Comparison of ENCODE assay signal across 23 cellular contexts in the genomic region with DNA sequence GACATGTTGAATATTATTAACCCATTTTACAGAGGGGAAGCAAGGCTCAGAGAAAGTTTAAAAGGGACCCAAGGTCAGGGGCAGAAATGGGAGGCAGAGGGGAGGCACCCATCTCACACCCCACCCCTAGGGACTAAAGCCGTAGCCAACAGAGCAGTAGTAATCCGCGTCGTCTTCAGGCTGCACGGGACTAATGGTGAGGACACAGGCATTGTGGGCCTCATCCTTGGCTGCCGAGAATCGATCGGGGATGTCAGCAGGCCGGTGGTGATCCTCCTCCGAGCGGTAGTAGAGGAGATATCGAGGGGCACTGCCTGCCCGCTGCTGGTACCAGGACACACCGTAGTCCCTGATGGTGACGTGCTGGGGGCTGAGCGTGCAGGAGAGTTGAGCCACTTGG. TPM values are rescaled to one million over a fixed set of nuclear protein-coding genes. Genes with fewer than 3 reads are reported as not detected.
DNase-seq lines count a peak whose midpoint lies in the region; ATAC-seq, FAIRE-seq and TF ChIP-seq lines count a peak whose summit lies in the region.
"Had no signal": no experiment of that assay in that cellular context is flagged by ENCODE, and none has a peak within 500 bp of the region (broad histone marks: within the 10 kb centered on the region; RNA-seq: fewer than 3 reads in every experiment).

No MANE protein-coding gene starts in this region.

- FAIRE-seq in GM19239 (lab: Jason Lieb, UNC), result peak; percentile 71
- FAIRE-seq: endothelial cell of umbilical vein, G401.6, keratinocyte had no signal

- H3K9me3 ChIP-seq in adrenal gland (replicated peaks in 1 of 3), result no peaks in the 10 kb centered on the region
- H3K9me3 ChIP-seq: mucosa of descending colon, right atrium auricular region, uterus had no signal

- WGBS in adrenal gland, 4 donors, result 85 to 95% (median 89%) methylated on average over 12 to 16 of the region's 16 CpGs

- intact Hi-C loops in Calu3 (cut with micrococcal nuclease; ENCODE audit: unreplicated experiment) (no loop called here), left colon (cut with DNase I, micrococcal nuclease) (no loop called here), adrenal gland (cut with DNase I) (no loop called here)

- H3K36me3 ChIP-seq in adrenal gland (replicated peaks in 1 of 2), result no peaks in the 10 kb centered on the region
- H3K36me3 ChIP-seq: right atrium auricular region, uterus had no signal

- H3K27ac ChIP-seq in adrenal gland, result peak overlapping the region in 1 of 5 donors; percentile 29
- H3K27ac ChIP-seq: right atrium auricular region, uterus had no signal

- H3K27me3 ChIP-seq in adrenal gland, result no peaks in the 10 kb centered on the region
- H3K27me3 ChIP-seq: right atrium auricular region, uterus had no signal

- peak overlapping the region; percentile 78 for H3K27ac Mint-ChIP-seq in Calu3 (ENCODE audit: unreplicated experiment)
- no peak overlapping the region for H3K27ac Mint-ChIP-seq in activated T-helper 17 cell treated with anti-CD3 and anti-CD28 coated beads, Interleukin-2, amount 50 U/mL, for 72 hours
- no peak overlapping the region for H3K27ac Mint-ChIP-seq in neural crest cell (ENCODE audit: unreplicated experiment)
- H3K27ac Mint-ChIP-seq in glutamatergic neuron (ENCODE audit: unreplicated experiment), result no peak overlapping the region
- H3K27ac Mint-ChIP-seq: activated naive CD4-positive, alpha-beta T cell treated with anti-CD3 and anti-CD28 coated beads, Interleukin-2, amount 10 ng/mL, durations not matched to agents 7 days and 5 days had no signal

- no peak for TF ChIP-seq POLR2A in adrenal gland (IDR thresholded peaks at IDR 0.05)

- no peaks in the 10 kb centered on the region for H3K27me3 Mint-ChIP-seq in Calu3 (ENCODE audit: unreplicated experiment)
- H3K27me3 Mint-ChIP-seq in activated T-helper 17 cell treated with anti-CD3 and anti-CD28 coated beads, Interleukin-2, amount 50 U/mL, for 72 hours, result no peaks in the 10 kb centered on the region
- no peaks in the 10 kb centered on the region for H3K27me3 Mint-ChIP-seq in neural crest cell (ENCODE audit: low read depth)
- peaks cover 13% of the 10 kb centered on the region for H3K27me3 Mint-ChIP-seq in glutamatergic neuron (ENCODE audit: unreplicated experiment)

- no peak overlapping the region for H3K4me3 ChIP-seq in adrenal gland
- H3K4me3 ChIP-seq: mucosa of descending colon, right atrium auricular region, uterus had no signal

- H3K36me3 Mint-ChIP-seq in Calu3 (ENCODE audit: insufficient read depth, unreplicated experiment), result peaks cover 26% of the 10 kb centered on the region
- no peaks in the 10 kb centered on the region for H3K36me3 Mint-ChIP-seq in activated T-helper 17 cell treated with anti-CD3 and anti-CD28 coated beads, Interleukin-2, amount 50 U/mL, for 72 hours (ENCODE audit: low read depth)
- H3K36me3 Mint-ChIP-seq in neural crest cell (ENCODE audit: low read depth), result no peaks in the 10 kb centered on the region
- no peaks in the 10 kb centered on the region for H3K36me3 Mint-ChIP-seq in glutamatergic neuron (ENCODE audit: unreplicated experiment)
- H3K36me3 Mint-ChIP-seq: activated naive CD4-positive, alpha-beta T cell treated with anti-CD3 and anti-CD28 coated beads, Interleukin-2, amount 10 ng/mL, durations not matched to agents 7 days and 5 days; CD14-positive monocyte had no signal

- CTCF ChIA-PET in Calu3 (lab: Charles Lee), result no interaction called here

- peak overlapping the region; percentile 90 for H3K4me3 Mint-ChIP-seq in Calu3 (ENCODE audit: low read depth, unreplicated experiment)
- peak overlapping the region; percentile 49 for H3K4me3 Mint-ChIP-seq in activated T-helper 17 cell treated with anti-CD3 and anti-CD28 coated beads, Interleukin-2, amount 50 U/mL, for 72 hours
- peak overlapping the region; percentile 80 for H3K4me3 Mint-ChIP-seq in neural crest cell
- no peak overlapping the region for H3K4me3 Mint-ChIP-seq in glutamatergic neuron (ENCODE audit: unreplicated experiment)

- peaks cover 15% of the 10 kb centered on the region for H3K4me1 Mint-ChIP-seq in Calu3 (ENCODE audit: low read depth, unreplicated experiment)
- peaks cover 12% of the 10 kb centered on the region for H3K4me1 Mint-ChIP-seq in activated T-helper 17 cell treated with anti-CD3 and anti-CD28 coated beads, Interleukin-2, amount 50 U/mL, for 72 hours
- H3K4me1 Mint-ChIP-seq in neural crest cell, result peaks cover 17% of the 10 kb centered on the region
- H3K4me1 Mint-ChIP-seq in glutamatergic neuron (ENCODE audit: low read depth, unreplicated experiment), result peaks cover 2% of the 10 kb centered on the region

- DNase-seq in Calu3 (no peak), GM19239 (ENCODE audit: insufficient read length, low spot score) (no peak), neural crest cell (ENCODE audit: low read depth, low spot score) (no peak), glutamatergic neuron (no peak), left colon (no peak), adrenal gland (no peak)
- DNase-seq: activated CD4-positive, alpha-beta T cell treated with anti-CD3 and anti-CD28 coated beads, Interleukin-2, amount 50 U/mL, for 48 hours; activated naive CD4-positive, alpha-beta T cell treated with anti-CD3 and anti-CD28 coated beads, Interleukin-2, amount 10 ng/mL, durations not matched to agents 7 days and 5 days; HCEC 1CT; NCI-H1694; NCI-H510A treated with DMSO at 0.1 percent for 48 hours; stimulated activated CD4-positive, alpha-beta T cell treated with anti-CD3 and anti-CD28 coated beads, Interleukin-2, amount 100 ng/mL, for 48 hours; T-helper 2 cell; uterus had no signal

- BruUV-seq in Calu3 (replicated peaks; lab: Mats Ljungman, UMichigan), result no TSS peak

- no peak for ATAC-seq in activated T-helper 17 cell treated with anti-CD3 and anti-CD28 coated beads, Interleukin-2, amount 50 U/mL, for 72 hours (replicated peaks)
- no peak for ATAC-seq in left colon

- no peaks in the 10 kb centered on the region for H3K9me3 Mint-ChIP-seq in Calu3 (ENCODE audit: low read depth, unreplicated experiment)
- no peaks in the 10 kb centered on the region for H3K9me3 Mint-ChIP-seq in activated T-helper 17 cell treated with anti-CD3 and anti-CD28 coated beads, Interleukin-2, amount 50 U/mL, for 72 hours
- no peaks in the 10 kb centered on the region for H3K9me3 Mint-ChIP-seq in neural crest cell
- H3K9me3 Mint-ChIP-seq in glutamatergic neuron (ENCODE audit: unreplicated experiment), result peaks cover 9% of the 10 kb centered on the region
- H3K9me3 Mint-ChIP-seq: activated naive CD4-positive, alpha-beta T cell treated with anti-CD3 and anti-CD28 coated beads, Interleukin-2, amount 10 ng/mL, durations not matched to agents 7 days and 5 days had no signal

- H3K4me1 ChIP-seq in adrenal gland (replicated peaks in 1 of 2), result peaks cover 7 to 8% of the 10 kb centered on the region in 2 donors
- H3K4me1 ChIP-seq: uterus had no signal

- TF ChIP-seq CTCF in Calu3 (IDR thresholded peaks at IDR 0.05; ENCODE audit: unreplicated experiment), result no peak
- no peak for TF ChIP-seq CTCF in neural crest cell (conservative IDR thresholded peaks at IDR 0.05)
- no peak for TF ChIP-seq CTCF in glutamatergic neuron (IDR thresholded peaks at IDR 0.05; ENCODE audit: partially characterized antibody, unreplicated experiment)
- no peak for TF ChIP-seq CTCF in adrenal gland (IDR thresholded peaks at IDR 0.05)

RNA-seq across cellular contexts. Expression of gene VPREB3, which starts 1.5 kb away (rescaled TPM):
- 0.86 TPM in 1 of 2 replicates, not detected in the other for total RNA-seq in Calu3 (2022)
- not detected for total RNA-seq in activated T-helper 17 cell treated with anti-CD3 and anti-CD28 coated beads, Interleukin-2, amount 50 U/mL, for 72 hours
- total RNA-seq in neural crest cell, result not detected in 2 replicates
- not detected for total RNA-seq in glutamatergic neuron (ENCODE audit: unreplicated experiment)
- 1 to 10 TPM in 1 of 2 donors, under 1 TPM in 1; 0.61 to 1.1 TPM for total RNA-seq in left colon
- total RNA-seq in adrenal gland, result 10 to 100 TPM in 3 of 8 donors, 1 to 10 TPM in 5; 2.2 to 38.7 (median 3.8) TPM
- polyA plus RNA-seq in adrenal gland, result 10 to 100 TPM; 16.7 to 42.2 (median 37.6) TPM
- total RNA-seq: cerebellum, endothelial cell of umbilical vein, LHCN-M2, right atrium auricular region, uterus had no signal
- polyA plus RNA-seq: endothelial cell of umbilical vein, keratinocyte had no signal

RNA-seq across cellular contexts. Expression of gene ZNF70, which starts 1.8 kb away (rescaled TPM):
- total RNA-seq in Calu3 (2022), result 6.5 and 6.6 TPM in 2 replicates
- 1 to 10 TPM in 1 of 2 donors, under 1 TPM in 1; 0.82 to 1.1 TPM for total RNA-seq in activated T-helper 17 cell treated with anti-CD3 and anti-CD28 coated beads, Interleukin-2, amount 50 U/mL, for 72 hours
- total RNA-seq in neural crest cell, result 11.4 and 13.0 TPM in 2 replicates
- total RNA-seq in glutamatergic neuron (ENCODE audit: unreplicated experiment), result 9.0 TPM
- total RNA-seq in left colon, result 1 to 10 TPM; 3.7 to 3.8 TPM
- total RNA-seq in adrenal gland, result 1 to 10 TPM; 1.9 to 6.1 (median 5.0) TPM
- polyA plus RNA-seq in adrenal gland, result 1 to 10 TPM in 2 of 3 donors, under 1 TPM in 1; 0.94 to 3.8 (median 2.7) TPM

RNA-seq across cellular contexts. Expression of gene C22orf15, which starts 10.0 kb away (rescaled TPM):
- not detected in 2 replicates for total RNA-seq in Calu3 (2022)
- total RNA-seq in activated T-helper 17 cell treated with anti-CD3 and anti-CD28 coated beads, Interleukin-2, amount 50 U/mL, for 72 hours, result not detected
- total RNA-seq in neural crest cell, result 0.41 and 0.79 TPM in 2 replicates
- not detected for total RNA-seq in glutamatergic neuron (ENCODE audit: unreplicated experiment)
- total RNA-seq in left colon, result not detected
- total RNA-seq in adrenal gland, result under 1 TPM in 2 of 8 donors, not detected in 6; 0.14 to 0.26 TPM
- under 1 TPM in 2 of 3 donors, not detected in 1; 0.24 to 0.80 TPM for polyA plus RNA-seq in adrenal gland
- total RNA-seq: cerebellum, endothelial cell of umbilical vein, LHCN-M2, right atrium auricular region had no signal
- polyA plus RNA-seq: keratinocyte had no signal

RNA-seq across cellular contexts. Expression of gene CHCHD10, which starts 15.0 kb away (rescaled TPM):
- total RNA-seq in Calu3 (2022) (155 and 181 TPM in 2 replicates), neural crest cell (35.8 and 38.8 TPM in 2 replicates), glutamatergic neuron (ENCODE audit: unreplicated experiment) (35.9 TPM), left colon (100 to 1,000 TPM; 413 to 538 TPM), adrenal gland (100 to 1,000 TPM in 4 of 8 donors, 10 to 100 TPM in 3, 1 to 10 TPM in 1; 4.6 to 177 (median 103) TPM)
- total RNA-seq in activated T-helper 17 cell treated with anti-CD3 and anti-CD28 coated beads, Interleukin-2, amount 50 U/mL, for 72 hours, result 100 to 1,000 TPM in 1 of 2 donors, 10 to 100 TPM in 1; 49.6 to 104 TPM
- 100 to 1,000 TPM; 199 to 528 (median 520) TPM for polyA plus RNA-seq in adrenal gland

RNA-seq across cellular contexts. Expression of gene MMP11, which starts 19.9 kb away (rescaled TPM):
- total RNA-seq in Calu3 (2022), result 2.0 and 3.4 TPM in 2 replicates
- total RNA-seq in activated T-helper 17 cell treated with anti-CD3 and anti-CD28 coated beads, Interleukin-2, amount 50 U/mL, for 72 hours, result under 1 TPM; 0.45 to 0.50 TPM
- total RNA-seq in neural crest cell, result 10.8 and 11.2 TPM in 2 replicates
- total RNA-seq in glutamatergic neuron (ENCODE audit: unreplicated experiment), result 28.8 TPM
- total RNA-seq in left colon, result 1 to 10 TPM; 1.6 to 4.6 TPM
- 1 to 10 TPM in 7 of 8 donors, under 1 TPM in 1; 0.88 to 6.2 (median 4.3) TPM for total RNA-seq in adrenal gland
- polyA plus RNA-seq in adrenal gland, result 1 to 10 TPM in 2 of 3 donors, under 1 TPM in 1; 0.44 to 4.3 (median 1.2) TPM
- polyA plus RNA-seq: CD14-positive monocyte had no signal
